Comparison of ENCODE assay signal across 1 cellular context in the genomic region with DNA sequence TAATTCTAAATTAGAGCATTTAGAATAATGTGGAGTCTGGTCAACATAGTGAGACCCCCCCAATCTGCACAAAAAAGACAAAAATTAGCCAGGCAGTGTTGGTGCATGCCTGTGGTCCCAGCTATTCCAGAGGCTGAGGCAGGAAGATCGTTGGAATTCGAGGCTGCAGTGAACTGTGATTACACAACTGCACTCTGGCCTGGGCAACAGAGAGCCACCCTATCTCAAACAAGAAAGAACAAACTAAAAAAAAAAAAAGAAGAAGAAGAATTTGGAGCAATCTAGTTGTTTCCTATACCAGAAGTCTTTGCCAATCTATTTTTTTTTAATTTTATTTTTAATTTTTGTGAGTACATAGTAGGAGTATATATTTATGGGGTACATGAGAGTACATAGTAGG.
TF ChIP-seq lines count a peak whose summit lies in the region.

No MANE protein-coding gene starts in this region.

TF ChIP-seq in HepG2, 621 proteins besides CTCF, POLR2A, EP300 and RAD21 (continued from another document and continues in another):
- TF ChIP-seq ZNF792 (CRISPR knock-in tag; IDR thresholded peaks at IDR 0.05) (no peak; the same call in 1 of the 2 replicates), HNRNPUL1 (IDR thresholded peaks at IDR 0.05; ENCODE audit: low read depth, low read length) (no peak), ZNF331 (CRISPR knock-in tag; IDR thresholded peaks at IDR 0.05) (peak; percentile 57), ZNF180 (CRISPR knock-in tag; IDR thresholded peaks at IDR 0.05; ENCODE audit: borderline replicate concordance, low read depth) (no peak), ZBTB21 (CRISPR knock-in tag; IDR thresholded peaks at IDR 0.05) (no peak), NCOA1 (CRISPR knock-in tag; IDR thresholded peaks at IDR 0.05) (no peak), PRMT3 (CRISPR knock-in tag; IDR thresholded peaks at IDR 0.05; ENCODE audit: borderline replicate concordance, low read depth) (no peak), KDM4B (CRISPR knock-in tag; IDR thresholded peaks at IDR 0.05) (0 out of 2 replicates have a peak, but pooled peaks have one; percentile 43), MAFG (CRISPR knock-in tag; IDR thresholded peaks at IDR 0.05) (no peak), ZSCAN30 (CRISPR knock-in tag; IDR thresholded peaks at IDR 0.05) (no peak), ZNF383 (CRISPR knock-in tag; IDR thresholded peaks at IDR 0.05; ENCODE audit: borderline replicate concordance) (no peak), ZNF503 (CRISPR knock-in tag; IDR thresholded peaks at IDR 0.05) (no peak), THAP9 (CRISPR knock-in tag; IDR thresholded peaks at IDR 0.05; ENCODE audit: borderline replicate concordance) (no peak), ZNF589 (CRISPR knock-in tag; conservative IDR thresholded peaks at IDR 0.05) (no peak), REST (IDR thresholded peaks at IDR 0.05; ENCODE audit: borderline replicate concordance in 1 of 2, low read depth in 1 of 2, low read length in 2 of 2) (peak in 1 of 2 experiments; percentile 51; a peak in 1 of 4 replicates), BCL6 (CRISPR knock-in tag; IDR thresholded peaks at IDR 0.05) (peak; percentile 55), ZBTB1 (CRISPR knock-in tag; IDR thresholded peaks at IDR 0.05; ENCODE audit: borderline replicate concordance) (no peak), ZNF782 (CRISPR knock-in tag; IDR thresholded peaks at IDR 0.05; ENCODE audit: borderline replicate concordance) (no peak), ZNF18 (CRISPR knock-in tag; IDR thresholded peaks at IDR 0.05; ENCODE audit: insufficient replicate concordance) (no peak), MBD4 (IDR thresholded peaks at IDR 0.05; ENCODE audit: borderline replicate concordance, low read length) (no peak), ZFP36L2 (CRISPR knock-in tag; IDR thresholded peaks at IDR 0.05) (no peak), DBP (CRISPR knock-in tag; IDR thresholded peaks at IDR 0.05; ENCODE audit: not compliant biosample characterization) (no peak), ZNF883 (CRISPR knock-in tag; IDR thresholded peaks at IDR 0.05; ENCODE audit: not compliant biosample characterization) (no peak), ZNF776 (CRISPR knock-in tag; IDR thresholded peaks at IDR 0.05) (no peak), ZNF556 (CRISPR knock-in tag; IDR thresholded peaks at IDR 0.05; ENCODE audit: borderline replicate concordance) (no peak; the same call in 1 of the 2 replicates), ZBED4 (CRISPR knock-in tag; IDR thresholded peaks at IDR 0.05; ENCODE audit: borderline replicate concordance) (no peak), TSC22D2 (CRISPR knock-in tag; IDR thresholded peaks at IDR 0.05; ENCODE audit: borderline replicate concordance) (no peak), ZFYVE20 (CRISPR knock-in tag; IDR thresholded peaks at IDR 0.05; ENCODE audit: borderline replicate concordance, low read depth) (no peak), SNAI1 (CRISPR knock-in tag; IDR thresholded peaks at IDR 0.05; ENCODE audit: borderline replicate concordance) (no peak), FOXO1 (CRISPR knock-in tag; IDR thresholded peaks at IDR 0.05) (peak; percentile 63; the same call in 1 of the 2 replicates), TFAP4 (IDR thresholded peaks at IDR 0.05; ENCODE audit: borderline replicate concordance, low read depth) (0 out of 2 replicates have a peak, but pooled peaks have one; percentile 25), ZNF431 (CRISPR knock-in tag; IDR thresholded peaks at IDR 0.05; ENCODE audit: borderline replicate concordance, low read depth) (no peak), ZNF747 (CRISPR knock-in tag; IDR thresholded peaks at IDR 0.05; ENCODE audit: borderline replicate concordance) (no peak), SOX13 (IDR thresholded peaks at IDR 0.05) (no peak), SOX13 (CRISPR knock-in tag; conservative IDR thresholded peaks at IDR 0.05 in 1 of 2, IDR thresholded peaks at IDR 0.05 in 1 of 2) (peak in 1 of 2 experiments; percentile 67; a peak in 2 of 4 replicates), HDAC6 (IDR thresholded peaks at IDR 0.05; ENCODE audit: low read depth, low read length) (no peak)
- TF ChIP-seq, protein P1, sequence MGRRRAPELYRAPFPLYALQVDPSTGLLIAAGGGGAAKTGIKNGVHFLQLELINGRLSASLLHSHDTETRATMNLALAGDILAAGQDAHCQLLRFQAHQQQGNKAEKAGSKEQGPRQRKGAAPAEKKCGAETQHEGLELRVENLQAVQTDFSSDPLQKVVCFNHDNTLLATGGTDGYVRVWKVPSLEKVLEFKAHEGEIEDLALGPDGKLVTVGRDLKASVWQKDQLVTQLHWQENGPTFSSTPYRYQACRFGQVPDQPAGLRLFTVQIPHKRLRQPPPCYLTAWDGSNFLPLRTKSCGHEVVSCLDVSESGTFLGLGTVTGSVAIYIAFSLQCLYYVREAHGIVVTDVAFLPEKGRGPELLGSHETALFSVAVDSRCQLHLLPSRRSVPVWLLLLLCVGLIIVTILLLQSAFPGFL (CRISPR knock-in tag; IDR thresholded peaks at IDR 0.05): no peak
- TF ChIP-seq, protein P2, sequence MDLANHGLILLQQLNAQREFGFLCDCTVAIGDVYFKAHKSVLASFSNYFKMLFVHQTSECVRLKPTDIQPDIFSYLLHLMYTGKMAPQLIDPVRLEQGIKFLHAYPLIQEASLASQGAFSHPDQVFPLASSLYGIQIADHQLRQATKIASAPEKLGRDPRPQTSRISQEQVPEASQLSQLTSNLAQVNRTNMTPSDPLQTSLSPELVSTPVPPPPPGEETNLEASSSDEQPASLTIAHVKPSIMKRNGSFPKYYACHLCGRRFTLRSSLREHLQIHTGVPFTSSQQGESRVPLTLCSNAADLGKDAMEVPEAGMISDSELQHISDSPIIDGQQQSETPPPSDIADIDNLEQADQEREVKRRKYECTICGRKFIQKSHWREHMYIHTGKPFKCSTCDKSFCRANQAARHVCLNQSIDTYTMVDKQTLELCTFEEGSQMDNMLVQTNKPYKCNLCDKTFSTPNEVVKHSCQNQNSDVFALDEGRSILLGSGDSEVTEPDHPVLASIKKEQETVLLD (CRISPR knock-in tag; IDR thresholded peaks at IDR 0.05; ENCODE audit: low read depth): no peak
- TF ChIP-seq, protein P3, sequence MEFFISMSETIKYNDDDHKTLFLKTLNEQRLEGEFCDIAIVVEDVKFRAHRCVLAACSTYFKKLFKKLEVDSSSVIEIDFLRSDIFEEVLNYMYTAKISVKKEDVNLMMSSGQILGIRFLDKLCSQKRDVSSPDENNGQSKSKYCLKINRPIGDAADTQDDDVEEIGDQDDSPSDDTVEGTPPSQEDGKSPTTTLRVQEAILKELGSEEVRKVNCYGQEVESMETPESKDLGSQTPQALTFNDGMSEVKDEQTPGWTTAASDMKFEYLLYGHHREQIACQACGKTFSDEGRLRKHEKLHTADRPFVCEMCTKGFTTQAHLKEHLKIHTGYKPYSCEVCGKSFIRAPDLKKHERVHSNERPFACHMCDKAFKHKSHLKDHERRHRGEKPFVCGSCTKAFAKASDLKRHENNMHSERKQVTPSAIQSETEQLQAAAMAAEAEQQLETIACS (CRISPR knock-in tag; IDR thresholded peaks at IDR 0.05): no peak
